In genomic region chr19:41697198-41697855, GRCh38 we compare ENCODE assay signal across 14 cellular contexts. TPM values are rescaled to one million over a fixed set of nuclear protein-coding genes. Genes with fewer than 3 reads are reported as not detected.
"Had no signal": no experiment of that assay in that cellular context is flagged by ENCODE, and none has a peak within 500 bp of the region (broad histone marks: within the 10 kb centered on the region; RNA-seq: fewer than 3 reads in every experiment).

No MANE protein-coding gene starts in this region.

- H3K36me3 Mint-ChIP-seq: neural progenitor cell, WTC11 had no signal

- H3K9me3 Mint-ChIP-seq: activated CD4-positive, alpha-beta T cell treated with anti-CD3 and anti-CD28 coated beads, Interleukin-2, amount 10 ng/mL, durations not matched to agents 7 days and 5 days; activated T-cell treated with anti-CD3 and anti-CD28 coated beads, Interleukin-2, amount 50 U/mL, for 72 hours; stimulated activated effector memory CD8-positive, alpha-beta T cell treated with anti-CD3 and anti-CD28 coated beads, Interleukin-12 subunit alpha, Interleukin-12 subunit beta, amount 100 ng/mL, for 72 hours; WTC11 had no signal

- DNase-seq: activated CD4-positive, alpha-beta T cell treated with anti-CD3 and anti-CD28 coated beads, Interleukin-2, amount 10 ng/mL, durations not matched to agents 7 days and 5 days; activated naive CD4-positive, alpha-beta T cell; activated T-cell treated with anti-CD3 and anti-CD28 coated beads, Interleukin-2, amount 50 U/mL, for 72 hours; esophagus squamous epithelium; ovary; SJCRH30; T-helper 2 cell had no signal

- ATAC-seq: activated T-cell treated with anti-CD3 and anti-CD28 coated beads, Interleukin-2, amount 50 U/mL, for 72 hours; stimulated activated effector memory CD8-positive, alpha-beta T cell treated with anti-CD3 and anti-CD28 coated beads, Interleukin-12 subunit alpha, Interleukin-12 subunit beta, amount 100 ng/mL, for 72 hours; WTC11 had no signal

- H3K27ac Mint-ChIP-seq: activated CD4-positive, alpha-beta T cell treated with anti-CD3 and anti-CD28 coated beads, Interleukin-2, amount 10 ng/mL, durations not matched to agents 7 days and 5 days; activated T-cell treated with anti-CD3 and anti-CD28 coated beads, Interleukin-2, amount 50 U/mL, for 72 hours; neural progenitor cell; stimulated activated effector memory CD8-positive, alpha-beta T cell treated with anti-CD3 and anti-CD28 coated beads, Interleukin-12 subunit alpha, Interleukin-12 subunit beta, amount 100 ng/mL, for 72 hours; WTC11 had no signal

- H3K4me1 Mint-ChIP-seq: activated CD4-positive, alpha-beta T cell treated with anti-CD3 and anti-CD28 coated beads, Interleukin-2, amount 10 ng/mL, durations not matched to agents 7 days and 5 days; neural progenitor cell; stimulated activated effector memory CD8-positive, alpha-beta T cell treated with anti-CD3 and anti-CD28 coated beads, Interleukin-12 subunit alpha, Interleukin-12 subunit beta, amount 100 ng/mL, for 72 hours; WTC11 had no signal

- H3K4me3 Mint-ChIP-seq: activated CD4-positive, alpha-beta T cell treated with anti-CD3 and anti-CD28 coated beads, Interleukin-2, amount 10 ng/mL, durations not matched to agents 7 days and 5 days; activated T-cell treated with anti-CD3 and anti-CD28 coated beads, Interleukin-2, amount 50 U/mL, for 72 hours; neural progenitor cell; stimulated activated effector memory CD8-positive, alpha-beta T cell treated with anti-CD3 and anti-CD28 coated beads, Interleukin-12 subunit alpha, Interleukin-12 subunit beta, amount 100 ng/mL, for 72 hours; WTC11 had no signal

RNA-seq across cellular contexts. Expression of gene CEACAM7, which starts 9.3 kb away (rescaled TPM):
- total RNA-seq: activated CD4-positive, alpha-beta T cell treated with anti-CD3 and anti-CD28 coated beads, Interleukin-2, amount 10 ng/mL, durations not matched to agents 7 days and 5 days; activated T-cell treated with anti-CD3 and anti-CD28 coated beads, Interleukin-2, amount 50 U/mL, for 72 hours; astrocyte; fibroblast of villous mesenchyme; glomerular endothelial cell; myocyte; SJCRH30 had no signal

RNA-seq across cellular contexts. Expression of gene CEACAM5, which starts 11.1 kb away (rescaled TPM):
- total RNA-seq: activated CD4-positive, alpha-beta T cell treated with anti-CD3 and anti-CD28 coated beads, Interleukin-2, amount 10 ng/mL, durations not matched to agents 7 days and 5 days; activated T-cell treated with anti-CD3 and anti-CD28 coated beads, Interleukin-2, amount 50 U/mL, for 72 hours; astrocyte; fibroblast of villous mesenchyme; glomerular endothelial cell; myocyte; SJCRH30 had no signal

RNA-seq across cellular contexts. Expression of gene CEACAM6, which starts 58.0 kb away (rescaled TPM):
- total RNA-seq: activated CD4-positive, alpha-beta T cell treated with anti-CD3 and anti-CD28 coated beads, Interleukin-2, amount 10 ng/mL, durations not matched to agents 7 days and 5 days; activated T-cell treated with anti-CD3 and anti-CD28 coated beads, Interleukin-2, amount 50 U/mL, for 72 hours; astrocyte; fibroblast of villous mesenchyme; glomerular endothelial cell; myocyte; SJCRH30 had no signal
